Comparison of ENCODE assay signal across 12 cellular contexts in the genomic region with DNA sequence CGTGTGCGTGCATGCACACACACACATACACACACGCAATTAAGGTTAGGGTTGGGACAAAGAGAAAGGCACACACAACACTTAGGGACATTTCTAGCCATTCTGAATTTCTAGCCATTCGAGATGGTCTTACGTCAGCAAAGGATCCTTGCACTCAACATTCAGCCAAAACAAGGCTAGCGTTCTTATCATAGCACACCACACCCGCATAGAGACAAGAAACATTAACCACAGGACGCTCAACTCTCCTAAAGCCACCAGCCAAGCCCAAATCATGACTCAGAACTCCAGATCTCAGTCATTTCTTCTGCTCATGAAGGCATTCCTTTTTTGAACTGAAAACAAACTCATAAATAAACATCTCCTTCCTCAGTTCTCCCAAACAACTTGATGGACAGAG.
A peak's percentile ranks its signal among the peaks of the same experiment; 100 is the strongest.
DNase-seq lines count a peak whose midpoint lies in the region; ATAC-seq, FAIRE-seq and TF ChIP-seq lines count a peak whose summit lies in the region.
"Had no signal": no experiment of that assay in that cellular context is flagged by ENCODE, and none has a peak within 500 bp of the region (broad histone marks: within the 10 kb centered on the region; RNA-seq: fewer than 3 reads in every experiment).

No MANE protein-coding gene starts in this region.

- H3K27me3 Mint-ChIP-seq in activated CD4-positive, alpha-beta memory T cell treated with anti-CD3 and anti-CD28 coated beads, Interleukin-2, amount 10 ng/mL, durations not matched to agents 7 days and 5 days: peaks cover 33% of the 10 kb centered on the region
- H3K27me3 Mint-ChIP-seq: progenitor cell of endocrine pancreas had no signal

- no peak overlapping the region for H3K4me3 ChIP-seq in keratinocyte (ENCODE audit: control insufficient read depth in 2 of 3, extremely low read depth in 1 of 3, insufficient read depth in 2 of 3, low read depth in 1 of 3, low read length in 3 of 3)

- no peaks in the 10 kb centered on the region for H3K9me3 ChIP-seq in keratinocyte (ENCODE audit: control insufficient read depth, low read depth, low read length)

- peak overlapping the region; percentile 2 for H3K4me2 ChIP-seq in keratinocyte (ENCODE audit: control insufficient read depth, extremely low read depth, insufficient read depth, low read depth, low read length)

- H3K9me1 ChIP-seq in keratinocyte (ENCODE audit: control insufficient read depth, extremely low read depth, insufficient read depth, low read length): no peaks in the 10 kb centered on the region

- ATAC-seq in GM19455 (IDR thresholded peaks at IDR 0.05; ENCODE audit: unreplicated experiment) (peak; percentile 44), HG03103 (IDR thresholded peaks at IDR 0.05; ENCODE audit: low read depth, unreplicated experiment) (peak; percentile 56), HG03135 (IDR thresholded peaks at IDR 0.05; ENCODE audit: unreplicated experiment) (no peak)

- peaks cover 22% of the 10 kb centered on the region for H3K4me1 ChIP-seq in keratinocyte (ENCODE audit: control insufficient read depth, extremely low read depth, insufficient read depth, low read length)

- H3K9ac ChIP-seq in keratinocyte (ENCODE audit: control insufficient read depth, extremely low read depth, insufficient read depth, low read length): no peak overlapping the region

- H3K4me3 Mint-ChIP-seq in activated CD4-positive, alpha-beta memory T cell treated with anti-CD3 and anti-CD28 coated beads, Interleukin-2, amount 10 ng/mL, durations not matched to agents 7 days and 5 days: no peak overlapping the region

- H3K9me3 Mint-ChIP-seq in activated CD4-positive, alpha-beta memory T cell treated with anti-CD3 and anti-CD28 coated beads, Interleukin-2, amount 10 ng/mL, durations not matched to agents 7 days and 5 days: no peaks in the 10 kb centered on the region

- H3K27ac Mint-ChIP-seq in activated CD4-positive, alpha-beta memory T cell treated with anti-CD3 and anti-CD28 coated beads, Interleukin-2, amount 10 ng/mL, durations not matched to agents 7 days and 5 days: peak overlapping the region; percentile 21
- H3K27ac Mint-ChIP-seq: progenitor cell of endocrine pancreas had no signal

- H3K36me3 Mint-ChIP-seq in activated CD4-positive, alpha-beta memory T cell treated with anti-CD3 and anti-CD28 coated beads, Interleukin-2, amount 10 ng/mL, durations not matched to agents 7 days and 5 days (ENCODE audit: low read depth): peaks cover 7% of the 10 kb centered on the region

- no peak overlapping the region for H2AFZ ChIP-seq in keratinocyte (ENCODE audit: control insufficient read depth, low read length)

- peaks cover 30% of the 10 kb centered on the region for H3K4me1 Mint-ChIP-seq in activated CD4-positive, alpha-beta memory T cell treated with anti-CD3 and anti-CD28 coated beads, Interleukin-2, amount 10 ng/mL, durations not matched to agents 7 days and 5 days

- FAIRE-seq in keratinocyte (lab: Jason Lieb, UNC): peak; percentile 86
- FAIRE-seq: urothelium cell line had no signal

- peak; percentile 59 for DNase-seq in activated CD4-positive, alpha-beta memory T cell treated with anti-CD3 and anti-CD28 coated beads, Interleukin-2, amount 10 ng/mL, durations not matched to agents 7 days and 5 days
- no peak for DNase-seq in keratinocyte (ENCODE audit: low read depth, low spot score)
- DNase-seq in dermis blood vessel endothelial cell: no peak
- DNase-seq in NCI-H2171 treated with DMSO at 0.1 percent for 48 hours (lab: John Stamatoyannopoulos, UW): no peak
- DNase-seq in epidermal melanocyte (ENCODE audit: insufficient read length, low spot score): no peak
- DNase-seq: activated gamma-delta T cell, GOT3 had no signal

- dilution Hi-C loops in keratinocyte (cut with MboI; ENCODE audit: extremely low pct_ligation_motif_present, low sequenced_read_pairs): no loop called here

- no peaks in the 10 kb centered on the region for H3K27me3 ChIP-seq in keratinocyte (ENCODE audit: control insufficient read depth, extremely low read depth, insufficient read depth, low read length)

- POLR2A ChIA-PET in activated CD4-positive, alpha-beta memory T cell treated with anti-CD3 and anti-CD28 coated beads, Interleukin-2, amount 10 ng/mL, durations not matched to agents 7 days and 5 days (lab: Charles Lee): interaction anchor here (1.2 kb wide), 1 partner anchor 32 kb away, joined by 8 read pairs; no protein-coding TSS in a partner anchor

- no peak overlapping the region for H3K27ac ChIP-seq in keratinocyte (ENCODE audit: control insufficient read depth, insufficient read depth, low read length)

- no peaks in the 10 kb centered on the region for H4K20me1 ChIP-seq in keratinocyte (ENCODE audit: control insufficient read depth, extremely low read depth, insufficient read depth, low read length)

- no peaks in the 10 kb centered on the region for H3K36me3 ChIP-seq in keratinocyte (ENCODE audit: control insufficient read depth in 2 of 2, extremely low read depth in 1 of 2, insufficient read depth in 2 of 2, low read length in 2 of 2)

- CTCF ChIA-PET in activated CD4-positive, alpha-beta memory T cell treated with anti-CD3 and anti-CD28 coated beads, Interleukin-2, amount 10 ng/mL, durations not matched to agents 7 days and 5 days (lab: Charles Lee): no interaction called here

- no peaks in the 10 kb centered on the region for H3K79me2 ChIP-seq in keratinocyte (ENCODE audit: control insufficient read depth, insufficient read depth, low read length)

- no peak for TF ChIP-seq CTCF in keratinocyte (optimal IDR thresholded peaks at IDR 0.05 in 1 of 3, IDR thresholded peaks at IDR 0.05 in 1 of 3, conservative IDR thresholded peaks at IDR 0.05 in 1 of 3; ENCODE audit: extremely low read depth in 1 of 3, insufficient read depth in 2 of 3, low read length in 3 of 3)
